1 cellular context compared by ENCODE assay signal in the genomic region with DNA sequence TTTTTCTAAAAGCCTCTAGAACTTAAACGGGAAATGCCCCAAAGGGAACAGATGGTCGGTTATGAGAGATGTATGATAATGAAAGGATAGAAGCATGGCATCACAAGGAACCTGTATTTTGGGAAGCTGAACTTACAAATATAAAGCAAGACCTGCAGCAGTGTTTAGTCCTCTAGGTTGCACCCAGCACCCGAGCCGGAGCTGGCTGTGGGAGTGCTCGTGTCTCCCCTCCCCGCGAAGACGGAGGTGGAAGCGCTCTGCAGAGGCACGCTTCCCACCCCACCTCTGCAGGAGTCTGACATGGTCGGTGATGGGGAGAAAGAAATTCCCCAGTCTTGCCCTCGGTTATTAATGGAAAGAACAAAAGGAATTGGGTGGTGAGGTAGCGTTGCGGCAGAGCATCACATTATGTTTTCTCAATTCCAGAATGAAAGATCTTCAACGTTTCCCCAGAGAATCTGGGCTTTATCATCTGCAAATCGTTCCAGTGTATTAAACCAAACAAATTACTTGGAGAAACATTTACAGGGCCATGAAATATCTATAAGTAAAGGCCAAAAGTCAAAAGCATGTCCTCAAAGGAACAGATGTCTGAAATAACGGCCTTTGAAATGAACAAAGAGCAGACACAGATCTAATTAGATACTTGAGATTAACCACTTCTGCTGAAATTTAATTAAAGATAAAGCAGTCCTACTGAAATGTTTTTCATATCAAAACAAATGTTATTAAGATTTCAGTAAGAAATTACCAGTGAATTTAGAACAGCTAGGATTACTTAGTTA.
TF ChIP-seq lines count a peak whose summit lies in the region.

No MANE protein-coding gene starts in this region.

TF ChIP-seq in SK-N-SH treated with all-trans-retinoic acid at 6 μM for 48 hours, 23 proteins besides CTCF, POLR2A, EP300 and RAD21 (continued from another document):
- TF ChIP-seq, protein P1, sequence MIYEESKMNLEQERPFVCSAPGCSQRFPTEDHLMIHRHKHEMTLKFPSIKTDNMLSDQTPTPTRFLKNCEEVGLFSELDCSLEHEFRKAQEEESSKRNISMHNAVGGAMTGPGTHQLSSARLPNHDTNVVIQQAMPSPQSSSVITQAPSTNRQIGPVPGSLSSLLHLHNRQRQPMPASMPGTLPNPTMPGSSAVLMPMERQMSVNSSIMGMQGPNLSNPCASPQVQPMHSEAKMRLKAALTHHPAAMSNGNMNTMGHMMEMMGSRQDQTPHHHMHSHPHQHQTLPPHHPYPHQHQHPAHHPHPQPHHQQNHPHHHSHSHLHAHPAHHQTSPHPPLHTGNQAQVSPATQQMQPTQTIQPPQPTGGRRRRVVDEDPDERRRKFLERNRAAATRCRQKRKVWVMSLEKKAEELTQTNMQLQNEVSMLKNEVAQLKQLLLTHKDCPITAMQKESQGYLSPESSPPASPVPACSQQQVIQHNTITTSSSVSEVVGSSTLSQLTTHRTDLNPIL (CRISPR knock-in tag; IDR thresholded peaks at IDR 0.05; ENCODE audit: low read depth): peak; percentile 26; the same call in 1 of the 2 replicates
